ENCODE assay signal across 1 cellular context in genomic region chr22:20446383-20446970, GRCh38.
TF ChIP-seq lines count a peak whose summit lies in the region.

No MANE protein-coding gene starts in this region.

TF ChIP-seq in K562, 482 proteins besides CTCF, POLR2A, EP300 and RAD21 (continued from another document and continues in another):
- TF ChIP-seq ZNF407 (IDR thresholded peaks at IDR 0.05; ENCODE audit: low read depth) (no peak), NFE2L1 (tag; IDR thresholded peaks at IDR 0.05; ENCODE audit: borderline replicate concordance, low read depth) (no peak), NUFIP1 (IDR thresholded peaks at IDR 0.05; ENCODE audit: partially characterized antibody) (no peak), CBX8 (IDR thresholded peaks at IDR 0.05; ENCODE audit: borderline replicate concordance, extremely low read depth, low read depth, low read length, poor library complexity, severe bottlenecking) (no peak), SIN3B (IDR thresholded peaks at IDR 0.05; ENCODE audit: low read depth) (no peak), CREB3 (tag; conservative IDR thresholded peaks at IDR 0.05; ENCODE audit: low read depth) (no peak), TAF7 (tag; IDR thresholded peaks at IDR 0.05) (no peak), NEUROD1 (IDR thresholded peaks at IDR 0.05; ENCODE audit: borderline replicate concordance, low read depth, low read length, partially characterized antibody) (no peak), SMC3 (conservative IDR thresholded peaks at IDR 0.05; ENCODE audit: insufficient read depth, low read depth, low read length) (no peak), RBM25 (IDR thresholded peaks at IDR 0.05; ENCODE audit: low read depth, low read length, severe bottlenecking) (no peak), ZNF655 (CRISPR knock-in tag; IDR thresholded peaks at IDR 0.05) (no peak), TBL1XR1 (IDR thresholded peaks at IDR 0.05; ENCODE audit: low read length in 2 of 2) (0 out of 4 replicates have a peak, but pooled peaks of 1 of the 2 experiments have one; percentile 28), EWSR1 (IDR thresholded peaks at IDR 0.05; ENCODE audit: borderline replicate concordance, low read depth, partially characterized antibody) (no peak), ZNF695 (CRISPR knock-in tag; IDR thresholded peaks at IDR 0.05) (no peak), FOXM1 (IDR thresholded peaks at IDR 0.05; ENCODE audit: low read depth) (no peak), FOXM1 (CRISPR knock-in tag; IDR thresholded peaks at IDR 0.05; ENCODE audit: low read depth) (no peak), E2F5 (CRISPR knock-in tag; IDR thresholded peaks at IDR 0.05) (no peak), GATAD2B (IDR thresholded peaks at IDR 0.05; ENCODE audit: borderline replicate concordance) (no peak), ZNF639 (CRISPR knock-in tag; conservative IDR thresholded peaks at IDR 0.05 in 1 of 2, IDR thresholded peaks at IDR 0.05 in 1 of 2) (no peak), CBX5 (IDR thresholded peaks at IDR 0.05; ENCODE audit: borderline replicate concordance, low read depth) (no peak), ZNF609 (CRISPR knock-in tag; IDR thresholded peaks at IDR 0.05; ENCODE audit: borderline replicate concordance) (no peak), E2F1 (CRISPR knock-in tag; IDR thresholded peaks at IDR 0.05) (no peak), RHOXF2B (CRISPR knock-in tag; conservative IDR thresholded peaks at IDR 0.05) (no peak), MAZ (CRISPR knock-in tag; conservative IDR thresholded peaks at IDR 0.05 in 1 of 2, IDR thresholded peaks at IDR 0.05 in 1 of 2) (no peak), ATF7 (IDR thresholded peaks at IDR 0.05) (no peak), TGIF2 (CRISPR knock-in tag; IDR thresholded peaks at IDR 0.05) (no peak), PRDM10 (IDR thresholded peaks at IDR 0.05; ENCODE audit: partially characterized antibody) (peak; percentile 72), ZBTB9 (CRISPR knock-in tag; IDR thresholded peaks at IDR 0.05) (no peak), RBM14 (IDR thresholded peaks at IDR 0.05; ENCODE audit: borderline replicate concordance, insufficient read depth, low read depth, low read length) (no peak), RFX5 (IDR thresholded peaks at IDR 0.05; ENCODE audit: low read depth, low read length) (no peak), ELF4 (CRISPR knock-in tag; IDR thresholded peaks at IDR 0.05) (no peak), ZBTB7A (IDR thresholded peaks at IDR 0.05; ENCODE audit: borderline replicate concordance, control insufficient read depth, low read depth, low read length) (0 out of 2 replicates have a peak, but pooled peaks have one; percentile 9)
